1 cellular context compared by ENCODE assay signal in the genomic region with DNA sequence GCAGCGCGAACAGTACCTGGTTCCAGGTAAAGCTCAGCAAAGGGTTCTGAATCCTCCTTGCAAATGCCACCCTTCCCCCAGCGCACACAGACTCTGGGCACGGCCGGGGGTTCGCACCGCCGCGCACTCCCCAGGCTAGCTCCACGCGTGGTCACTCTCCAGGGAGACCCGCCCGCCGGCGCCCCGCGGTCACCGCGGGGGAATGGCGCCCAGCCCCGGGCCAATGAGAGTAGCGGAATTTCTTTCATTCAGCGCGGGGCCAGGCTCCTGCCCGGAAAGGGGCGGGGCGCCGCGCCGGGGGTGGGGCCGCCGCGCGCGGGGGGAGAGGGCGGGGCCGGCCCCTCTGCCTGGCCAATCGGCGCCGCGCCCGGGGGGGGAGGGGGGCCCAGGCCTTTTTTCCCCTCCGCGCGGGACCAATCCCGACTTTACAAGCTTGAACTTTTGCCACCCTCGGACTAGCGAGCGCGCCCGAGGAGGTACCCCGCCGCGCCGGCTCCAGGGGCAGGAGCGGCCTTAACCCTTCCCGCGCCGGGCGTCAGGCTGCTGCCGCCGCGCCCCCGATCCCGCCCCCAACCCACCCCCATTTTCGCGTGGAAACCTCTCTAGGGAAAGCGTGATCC.
TF ChIP-seq lines count a peak whose summit lies in the region.

No MANE protein-coding gene starts in this region.

TF ChIP-seq in K562, 482 proteins besides CTCF, POLR2A, EP300 and RAD21 (continued from another document and continues in another):
- TF ChIP-seq ZNF589 (CRISPR knock-in tag; IDR thresholded peaks at IDR 0.05; ENCODE audit: low read depth) (peak; percentile 27; the same call in 1 of the 2 replicates), ZNF436 (CRISPR knock-in tag; IDR thresholded peaks at IDR 0.05) (no peak), TAF1 (IDR thresholded peaks at IDR 0.05; ENCODE audit: control insufficient read depth, extremely low read depth, insufficient read depth, low read length, severe bottlenecking) (no peak), PATZ1 (CRISPR knock-in tag; IDR thresholded peaks at IDR 0.05; ENCODE audit: borderline replicate concordance) (no peak), SMAD4 (CRISPR knock-in tag; conservative IDR thresholded peaks at IDR 0.05) (0 out of 2 replicates have a peak, but pooled peaks have one; percentile 31), NR2F6 (CRISPR knock-in tag; IDR thresholded peaks at IDR 0.05) (no peak), KDM2B (CRISPR knock-in tag; IDR thresholded peaks at IDR 0.05) (no peak), PHF21A (IDR thresholded peaks at IDR 0.05; ENCODE audit: borderline replicate concordance, low read depth) (0 out of 2 replicates have a peak, but pooled peaks have one; percentile 11), ZBTB34 (CRISPR knock-in tag; IDR thresholded peaks at IDR 0.05) (no peak), SMARCC2 (IDR thresholded peaks at IDR 0.05; ENCODE audit: low read depth) (no peak), AFF1 (IDR thresholded peaks at IDR 0.05; ENCODE audit: low read depth in 1 of 2, partially characterized antibody in 2 of 2) (no peak), MCM2 (IDR thresholded peaks at IDR 0.05; ENCODE audit: low read depth) (no peak), SIX5 (IDR thresholded peaks at IDR 0.05; ENCODE audit: borderline replicate concordance in 1 of 2, insufficient read depth in 1 of 2, low read depth in 1 of 2, low read length in 2 of 2) (no peak), CEBPZ (IDR thresholded peaks at IDR 0.05; ENCODE audit: borderline replicate concordance, low read depth, low read length) (no peak), DIDO1 (tag; IDR thresholded peaks at IDR 0.05; ENCODE audit: low read depth) (no peak), PHTF2 (CRISPR knock-in tag; IDR thresholded peaks at IDR 0.05) (no peak), HDAC1 (IDR thresholded peaks at IDR 0.05) (peak in 1 of 2 experiments; percentile 8; a peak in 1 of 4 replicates), ZC3H11A (IDR thresholded peaks at IDR 0.05; ENCODE audit: low read depth, low read length) (no peak), OTX1 (CRISPR knock-in tag; IDR thresholded peaks at IDR 0.05) (no peak), HOXB6 (CRISPR knock-in tag; IDR thresholded peaks at IDR 0.05; ENCODE audit: borderline replicate concordance) (no peak), ZNF140 (CRISPR knock-in tag; IDR thresholded peaks at IDR 0.05) (no peak), PTBP1 (IDR thresholded peaks at IDR 0.05; ENCODE audit: low read depth, low read length) (no peak), MYBL2 (IDR thresholded peaks at IDR 0.05; ENCODE audit: low read depth) (no peak), MYBL2 (CRISPR knock-in tag; IDR thresholded peaks at IDR 0.05; ENCODE audit: borderline replicate concordance) (no peak), ZBTB1 (CRISPR knock-in tag; IDR thresholded peaks at IDR 0.05; ENCODE audit: borderline replicate concordance, low read depth) (no peak)
- TF ChIP-seq, protein P1, sequence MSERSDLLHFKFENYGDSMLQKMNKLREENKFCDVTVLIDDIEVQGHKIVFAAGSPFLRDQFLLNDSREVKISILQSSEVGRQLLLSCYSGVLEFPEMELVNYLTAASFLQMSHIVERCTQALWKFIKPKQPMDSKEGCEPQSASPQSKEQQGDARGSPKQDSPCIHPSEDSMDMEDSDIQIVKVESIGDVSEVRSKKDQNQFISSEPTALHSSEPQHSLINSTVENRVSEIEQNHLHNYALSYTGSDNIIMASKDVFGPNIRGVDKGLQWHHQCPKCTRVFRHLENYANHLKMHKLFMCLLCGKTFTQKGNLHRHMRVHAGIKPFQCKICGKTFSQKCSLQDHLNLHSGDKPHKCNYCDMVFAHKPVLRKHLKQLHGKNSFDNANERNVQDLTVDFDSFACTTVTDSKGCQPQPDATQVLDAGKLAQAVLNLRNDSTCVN (CRISPR knock-in tag; IDR thresholded peaks at IDR 0.05) = no peak
- TF ChIP-seq, protein P2, sequence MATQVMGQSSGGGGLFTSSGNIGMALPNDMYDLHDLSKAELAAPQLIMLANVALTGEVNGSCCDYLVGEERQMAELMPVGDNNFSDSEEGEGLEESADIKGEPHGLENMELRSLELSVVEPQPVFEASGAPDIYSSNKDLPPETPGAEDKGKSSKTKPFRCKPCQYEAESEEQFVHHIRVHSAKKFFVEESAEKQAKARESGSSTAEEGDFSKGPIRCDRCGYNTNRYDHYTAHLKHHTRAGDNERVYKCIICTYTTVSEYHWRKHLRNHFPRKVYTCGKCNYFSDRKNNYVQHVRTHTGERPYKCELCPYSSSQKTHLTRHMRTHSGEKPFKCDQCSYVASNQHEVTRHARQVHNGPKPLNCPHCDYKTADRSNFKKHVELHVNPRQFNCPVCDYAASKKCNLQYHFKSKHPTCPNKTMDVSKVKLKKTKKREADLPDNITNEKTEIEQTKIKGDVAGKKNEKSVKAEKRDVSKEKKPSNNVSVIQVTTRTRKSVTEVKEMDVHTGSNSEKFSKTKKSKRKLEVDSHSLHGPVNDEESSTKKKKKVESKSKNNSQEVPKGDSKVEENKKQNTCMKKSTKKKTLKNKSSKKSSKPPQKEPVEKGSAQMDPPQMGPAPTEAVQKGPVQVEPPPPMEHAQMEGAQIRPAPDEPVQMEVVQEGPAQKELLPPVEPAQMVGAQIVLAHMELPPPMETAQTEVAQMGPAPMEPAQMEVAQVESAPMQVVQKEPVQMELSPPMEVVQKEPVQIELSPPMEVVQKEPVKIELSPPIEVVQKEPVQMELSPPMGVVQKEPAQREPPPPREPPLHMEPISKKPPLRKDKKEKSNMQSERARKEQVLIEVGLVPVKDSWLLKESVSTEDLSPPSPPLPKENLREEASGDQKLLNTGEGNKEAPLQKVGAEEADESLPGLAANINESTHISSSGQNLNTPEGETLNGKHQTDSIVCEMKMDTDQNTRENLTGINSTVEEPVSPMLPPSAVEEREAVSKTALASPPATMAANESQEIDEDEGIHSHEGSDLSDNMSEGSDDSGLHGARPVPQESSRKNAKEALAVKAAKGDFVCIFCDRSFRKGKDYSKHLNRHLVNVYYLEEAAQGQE (CRISPR knock-in tag; IDR thresholded peaks at IDR 0.05; ENCODE audit: low read depth) = no peak
